ENCODE assay signal across 22 cellular contexts in genomic region chr3:196440696-196441095, GRCh38. TPM values are rescaled to one million over a fixed set of nuclear protein-coding genes. Genes with fewer than 3 reads are reported as not detected.
DNase-seq lines count a peak whose midpoint lies in the region; ATAC-seq and TF ChIP-seq lines count a peak whose summit lies in the region.
"Had no signal": no experiment of that assay in that cellular context is flagged by ENCODE, and none has a peak within 500 bp of the region (broad histone marks: within the 10 kb centered on the region; RNA-seq: fewer than 3 reads in every experiment).

No MANE protein-coding gene starts in this region.

- TF ChIP-seq CTCF in HFFc6 (IDR thresholded peaks at IDR 0.05) (no peak), osteoblast (IDR thresholded peaks at IDR 0.05; ENCODE audit: extremely low read depth, low read depth, low read length) (no peak)

- no peak overlapping the region for H3K4me2 ChIP-seq in osteoblast (ENCODE audit: insufficient read depth, low read length)
- H3K4me2 ChIP-seq: KMS-11 had no signal

- peaks cover 9% of the 10 kb centered on the region for H3K4me1 ChIP-seq in osteoblast (ENCODE audit: insufficient read depth, low read length)
- H3K4me1 ChIP-seq: colonic mucosa, right atrium auricular region, thyroid gland had no signal

- H3K4me3 Mint-ChIP-seq in HFFc6 = no peak overlapping the region
- H3K4me3 Mint-ChIP-seq: CD14-positive monocyte, memory B cell, neural crest cell had no signal

- peak overlapping the region; percentile 10 for H3K27ac ChIP-seq in osteoblast (ENCODE audit: low read depth, low read length)
- H3K27ac ChIP-seq: colonic mucosa, KMS-11, right atrium auricular region, thyroid gland had no signal

- no peaks in the 10 kb centered on the region for H3K9me3 Mint-ChIP-seq in HFFc6
- H3K9me3 Mint-ChIP-seq: CD14-positive monocyte, memory B cell, neural crest cell had no signal

- peak overlapping the region; percentile 83 for H3K27ac Mint-ChIP-seq in HFFc6

- no peaks in the 10 kb centered on the region for H4K20me1 ChIP-seq in osteoblast (ENCODE audit: insufficient read depth, low read length)

- H3K79me2 ChIP-seq in osteoblast (ENCODE audit: insufficient read depth, low read length) = no peaks in the 10 kb centered on the region

- no peaks in the 10 kb centered on the region for H3K36me3 Mint-ChIP-seq in HFFc6 (ENCODE audit: low read depth)
- H3K36me3 Mint-ChIP-seq: CD14-positive monocyte, memory B cell had no signal

- peaks cover 37% of the 10 kb centered on the region for H3K4me1 Mint-ChIP-seq in HFFc6 (ENCODE audit: low read depth)
- H3K4me1 Mint-ChIP-seq: neural crest cell had no signal

- H3K9me3 ChIP-seq in osteoblast (ENCODE audit: low read depth, low read length) = no peaks in the 10 kb centered on the region
- H3K9me3 ChIP-seq: colonic mucosa, right atrium auricular region, thyroid gland had no signal

- H2AFZ ChIP-seq in osteoblast (ENCODE audit: low read length) = no peak overlapping the region

- H3K27me3 ChIP-seq in osteoblast (ENCODE audit: insufficient read depth, low read length) = no peaks in the 10 kb centered on the region
- H3K27me3 ChIP-seq: colonic mucosa, right atrium auricular region, thyroid gland had no signal

- H3K36me3 ChIP-seq in osteoblast (ENCODE audit: insufficient read depth, low read length) = no peaks in the 10 kb centered on the region
- H3K36me3 ChIP-seq: colonic mucosa, right atrium auricular region, thyroid gland had no signal

- DNase-seq in HFFc6 (peak; percentile 25), LHCN-M2 (ENCODE audit: low read depth) (peak; percentile 20), osteoblast (ENCODE audit: insufficient read length, low spot score, missing footprints) (peak; percentile 31), HT-29 (ENCODE audit: low spot score) (no peak), NCI-H2081 (lab: John Stamatoyannopoulos, UW) (no peak)
- DNase-seq: activated CD8-positive, alpha-beta memory T cell treated with anti-CD3 and anti-CD28 coated beads, Interleukin-2, amount 50 U/mL, for 48 hours; activated naive CD4-positive, alpha-beta T cell; colonic mucosa; DMS53; glutamatergic neuron; NCI-H1436; NCI-H345; SIG-M5; stimulated activated CD4-positive, alpha-beta T cell treated with anti-CD3 and anti-CD28 coated beads, Interleukin-2, amount 100 ng/mL, for 48 hours; thyroid gland had no signal

- no peak overlapping the region for H3K4me3 ChIP-seq in osteoblast (ENCODE audit: insufficient read depth, low read length)
- H3K4me3 ChIP-seq: colonic mucosa, right atrium auricular region, thyroid gland had no signal

- no peaks in the 10 kb centered on the region for H3K27me3 Mint-ChIP-seq in HFFc6 (ENCODE audit: insufficient read depth)
- H3K27me3 Mint-ChIP-seq: memory B cell had no signal

- ATAC-seq in GM18868 (IDR thresholded peaks at IDR 0.05; ENCODE audit: unreplicated experiment) (peak; percentile 47), GM21423 (IDR thresholded peaks at IDR 0.05; ENCODE audit: unreplicated experiment) (no peak)

RNA-seq across cellular contexts. Expression of gene UBXN7, which starts 8.5 kb away (rescaled TPM):
- total RNA-seq in HFFc6 (2021; fragmentation: NEBNext Ultra II Directional; extraction: Animal tissue kit (Norgen Biotek cat#: 25700)) = 10 to 100 TPM; 57.8 to 67.0 (median 62.2) TPM
- total RNA-seq in LHCN-M2 (2014; rRNA removed) = 12.1 and 16.4 TPM in 2 replicates
- polyA plus RNA-seq in LHCN-M2 (2012) = 10.1 TPM
- 21.0 and 21.2 TPM in 2 replicates for total RNA-seq in osteoblast
- total RNA-seq in HT-29 (2014; rRNA removed; shearing (Covaris generic)) = 7.0 and 9.3 TPM in 2 replicates

Comparison
In these comparisons a context has a peak if more than half of its experiments do, and no peak if none do; other contexts are left out.
1. DNase-seq: peak in HFFc6 (single experiment), LHCN-M2 (single experiment) and osteoblast (single experiment); none in HT-29 (single experiment) and NCI-H2081 (0 of 2).